In the genomic region with DNA sequence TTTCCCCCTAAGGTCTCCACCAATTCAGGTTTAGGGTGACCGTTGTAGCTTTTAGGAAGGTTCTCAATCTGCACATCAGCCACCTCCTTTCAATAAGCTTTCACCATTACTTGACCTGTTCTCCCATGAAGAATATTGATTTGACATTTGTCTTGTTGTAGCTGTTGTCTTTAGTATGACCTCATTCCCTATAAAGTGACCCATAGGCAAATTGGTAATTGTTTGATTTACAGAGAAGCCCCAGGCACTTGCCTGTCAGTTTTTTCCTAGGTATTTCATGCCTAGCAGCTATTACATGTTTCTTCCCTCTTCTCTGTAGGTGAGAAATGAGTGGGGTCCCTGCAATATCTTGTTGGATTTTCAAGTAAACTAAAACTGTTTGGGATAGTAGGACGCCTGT, we compare ENCODE assay signal across 18 cellular contexts. TPM values are rescaled to one million over a fixed set of nuclear protein-coding genes. Genes with fewer than 3 reads are reported as not detected.
DNase-seq lines count a peak whose midpoint lies in the region; ATAC-seq and TF ChIP-seq lines count a peak whose summit lies in the region.
"Had no signal": no experiment of that assay in that cellular context is flagged by ENCODE, and none has a peak within 500 bp of the region (broad histone marks: within the 10 kb centered on the region; RNA-seq: fewer than 3 reads in every experiment).

No MANE protein-coding gene starts in this region.

- peaks cover 47% of the 10 kb centered on the region for H3K4me1 Mint-ChIP-seq in CD8-positive, alpha-beta T cell (ENCODE audit: low read depth)
- peaks cover 31% of the 10 kb centered on the region for H3K4me1 Mint-ChIP-seq in activated naive CD8-positive, alpha-beta T cell treated with anti-CD3 and anti-CD28 coated beads for 36 hours
- peaks cover 15 to 57% (median 52%) of the 10 kb centered on the region in 7 donors for H3K4me1 Mint-ChIP-seq in naive thymus-derived CD4-positive, alpha-beta T cell

- H3K4me1 ChIP-seq in CD8-positive, alpha-beta T cell (ENCODE audit: insufficient read depth, low read length), result peaks cover 21% of the 10 kb centered on the region
- H3K4me1 ChIP-seq in naive thymus-derived CD4-positive, alpha-beta T cell (ENCODE audit: control insufficient read depth in 2 of 2, insufficient read depth in 2 of 2, low read length in 2 of 2), result peaks cover 0 to 22% of the 10 kb centered on the region in 2 donors

- ATAC-seq in CD8-positive, alpha-beta T cell, result no peak
- no peak for ATAC-seq in naive thymus-derived CD4-positive, alpha-beta T cell
- ATAC-seq in HG02763 (IDR thresholded peaks at IDR 0.05; ENCODE audit: unreplicated experiment) (no peak), left colon (no peak)
- ATAC-seq: lower lobe of right lung had no signal

- TF ChIP-seq CTCF in CD8-positive, alpha-beta T cell (IDR thresholded peaks at IDR 0.05), result no peak

- no peak for DNase-seq in CD8-positive, alpha-beta T cell
- DNase-seq in NCI-H146 (lab: John Stamatoyannopoulos, UW), result peak; percentile 45
- no peak for DNase-seq in activated naive CD8-positive, alpha-beta T cell treated with anti-CD3 and anti-CD28 coated beads for 36 hours
- no peak for DNase-seq in naive thymus-derived CD4-positive, alpha-beta T cell
- no peak for DNase-seq in NCI-H524 (lab: John Stamatoyannopoulos, UW)
- no peak for DNase-seq in C1 segment of cervical spinal cord (lab: John Stamatoyannopoulos, UW)
- DNase-seq in left colon, result no peak
- DNase-seq: activated CD8-positive, alpha-beta memory T cell treated with anti-CD3 and anti-CD28 coated beads for 24 hours; activated effector memory CD4-positive, alpha-beta T cell treated with anti-CD3 and anti-CD28 coated beads, Interleukin-2, amount 50 U/mL, for 16 hours; GDM1; lower lobe of right lung; NCI-H1105 treated with DMSO at 0.1 percent for 48 hours; NCI-H69; Right ventricle myocardium superior; stimulated activated CD4-positive, alpha-beta T cell treated with anti-CD3 and anti-CD28 coated beads, Interleukin-2, amount 100 ng/mL, for 48 hours; stomach; SW 1271 had no signal

- H3K9me3 Mint-ChIP-seq in CD8-positive, alpha-beta T cell, result no peaks in the 10 kb centered on the region
- no peaks in the 10 kb centered on the region for H3K9me3 Mint-ChIP-seq in activated naive CD8-positive, alpha-beta T cell treated with anti-CD3 and anti-CD28 coated beads for 36 hours
- no peaks in the 10 kb centered on the region for H3K9me3 Mint-ChIP-seq in naive thymus-derived CD4-positive, alpha-beta T cell

- peak overlapping the region; percentile 32 for H3K27ac Mint-ChIP-seq in CD8-positive, alpha-beta T cell
- peak overlapping the region; percentile 39 for H3K27ac Mint-ChIP-seq in activated naive CD8-positive, alpha-beta T cell treated with anti-CD3 and anti-CD28 coated beads for 36 hours
- peak overlapping the region in 8 of 9 donors; percentile 17 to 90 (median 70) for H3K27ac Mint-ChIP-seq in naive thymus-derived CD4-positive, alpha-beta T cell

- H3K4me3 ChIP-seq in CD8-positive, alpha-beta T cell (ENCODE audit: low read depth, low read length), result no peak overlapping the region
- no peak overlapping the region for H3K4me3 ChIP-seq in naive thymus-derived CD4-positive, alpha-beta T cell (ENCODE audit: low read length)
- H3K4me3 ChIP-seq: lower lobe of right lung, stomach had no signal

- POLR2A ChIA-PET in CD8-positive, alpha-beta T cell (lab: Charles Lee), result interaction anchor here (0.6 kb wide), 1 partner anchor 79 kb away, joined by 3 read pairs; no protein-coding TSS in a partner anchor
- POLR2A ChIA-PET in naive thymus-derived CD4-positive, alpha-beta T cell (lab: Charles Lee), result interaction anchor here (0.6 to 2.0 kb wide), 6 partner anchors 8 to 144 kb away, joined by 3 to 7 read pairs (median 4); no protein-coding TSS in a partner anchor

- H3K9me3 ChIP-seq in CD8-positive, alpha-beta T cell (ENCODE audit: low read length), result no peaks in the 10 kb centered on the region
- no peaks in the 10 kb centered on the region for H3K9me3 ChIP-seq in naive thymus-derived CD4-positive, alpha-beta T cell (ENCODE audit: control insufficient read depth in 2 of 3, low read length in 3 of 3)
- H3K9me3 ChIP-seq: lower lobe of right lung, stomach had no signal

- no peaks in the 10 kb centered on the region for H3K27me3 ChIP-seq in CD8-positive, alpha-beta T cell (ENCODE audit: insufficient read depth, low read length)
- H3K27me3 ChIP-seq in naive thymus-derived CD4-positive, alpha-beta T cell (ENCODE audit: control insufficient read depth in 2 of 2, insufficient read depth in 2 of 2, low read length in 2 of 2), result no peaks in the 10 kb centered on the region
- H3K27me3 ChIP-seq: stomach had no signal

- no peak overlapping the region for H3K4me3 Mint-ChIP-seq in CD8-positive, alpha-beta T cell
- H3K4me3 Mint-ChIP-seq in activated naive CD8-positive, alpha-beta T cell treated with anti-CD3 and anti-CD28 coated beads for 36 hours, result no peak overlapping the region
- peak overlapping the region in 2 of 10 donors; percentile 9 to 59 for H3K4me3 Mint-ChIP-seq in naive thymus-derived CD4-positive, alpha-beta T cell

- intact Hi-C loops in CD8-positive, alpha-beta T cell (cut with DNase I, micrococcal nuclease), result loop anchor here (2.0 to 5.0 kb wide), 2 partner anchors 17 to 36 kb away; no protein-coding TSS in a partner anchor
- intact Hi-C loops in naive thymus-derived CD4-positive, alpha-beta T cell (cut with micrococcal nuclease), result loop anchor here (2.0 to 5.0 kb wide), 3 partner anchors 17 to 76 kb away; no protein-coding TSS in a partner anchor
- intact Hi-C loops in left colon (cut with DNase I, micrococcal nuclease), result loop anchor here in 1 of 2 donors (10.0 kb wide), 1 partner anchor 59 kb away; no protein-coding TSS in a partner anchor

- peaks cover 89% of the 10 kb centered on the region for H3K36me3 Mint-ChIP-seq in CD8-positive, alpha-beta T cell
- H3K36me3 Mint-ChIP-seq in activated naive CD8-positive, alpha-beta T cell treated with anti-CD3 and anti-CD28 coated beads for 36 hours, result peaks cover 46% of the 10 kb centered on the region
- H3K36me3 Mint-ChIP-seq in naive thymus-derived CD4-positive, alpha-beta T cell, result peaks cover 22 to 63% (median 44%) of the 10 kb centered on the region in 5 donors

- CTCF ChIA-PET in CD8-positive, alpha-beta T cell (lab: Charles Lee), result interaction anchor here (1.1 to 2.4 kb wide), 4 partner anchors 9 to 139 kb away, joined by 3 to 7 read pairs (median 6); no protein-coding TSS in a partner anchor
- CTCF ChIA-PET in naive thymus-derived CD4-positive, alpha-beta T cell (lab: Charles Lee), result interaction anchor here (0.6 to 1.3 kb wide), 3 partner anchors 10 to 140 kb away, joined by 3 to 5 read pairs (median 3); no protein-coding TSS in a partner anchor

- peaks cover 75% of the 10 kb centered on the region for H3K36me3 ChIP-seq in CD8-positive, alpha-beta T cell (ENCODE audit: insufficient read depth, low read length)
- H3K36me3 ChIP-seq in naive thymus-derived CD4-positive, alpha-beta T cell (ENCODE audit: control insufficient read depth in 2 of 3, insufficient read depth in 3 of 3, low read length in 3 of 3), result peaks cover 45 to 86% (median 53%) of the 10 kb centered on the region in 3 experiments

- H3K27me3 Mint-ChIP-seq in CD8-positive, alpha-beta T cell (ENCODE audit: low read depth), result no peaks in the 10 kb centered on the region
- no peaks in the 10 kb centered on the region for H3K27me3 Mint-ChIP-seq in activated naive CD8-positive, alpha-beta T cell treated with anti-CD3 and anti-CD28 coated beads for 36 hours
- H3K27me3 Mint-ChIP-seq in naive thymus-derived CD4-positive, alpha-beta T cell, result no peaks in the 10 kb centered on the region

- no peak overlapping the region for H3K27ac ChIP-seq in CD8-positive, alpha-beta T cell (ENCODE audit: low read depth, low read length)
- H3K27ac ChIP-seq in naive thymus-derived CD4-positive, alpha-beta T cell (ENCODE audit: low read depth, low read length), result no peak overlapping the region
- H3K27ac ChIP-seq: lower lobe of right lung had no signal

RNA-seq across cellular contexts. Expression of a gene that starts 36.0 kb away (rescaled TPM):
- total RNA-seq in CD8-positive, alpha-beta T cell, result 100 to 1,000 TPM; 615 to 669 TPM
- total RNA-seq in activated naive CD8-positive, alpha-beta T cell treated with anti-CD3 and anti-CD28 coated beads for 36 hours, result 10 to 100 TPM; 92.8 to 95.7 TPM
- total RNA-seq in naive thymus-derived CD4-positive, alpha-beta T cell, result 100 to 1,000 TPM; 144 to 492 (median 393) TPM
- 100 to 1,000 TPM in 1 of 2 donors, 10 to 100 TPM in 1; 70.0 to 103 TPM for polyA plus RNA-seq in naive thymus-derived CD4-positive, alpha-beta T cell
- 10 to 100 TPM; 85.7 to 86.9 TPM for total RNA-seq in left colon
